Comparison of ENCODE assay signal across 1 cellular context in genomic region chr1:15603050-15603965, GRCh38.
TF ChIP-seq lines count a peak whose summit lies in the region.

No MANE protein-coding gene starts in this region.

TF ChIP-seq in HepG2, 621 proteins besides CTCF, POLR2A, EP300 and RAD21 (continued from another document and continues in another):
- 0 out of 2 replicates have a peak, but pooled peaks have one; percentile 33 for TF ChIP-seq ZNF761 (CRISPR knock-in tag; conservative IDR thresholded peaks at IDR 0.05)
- no peak for TF ChIP-seq HNRNPUL1 (IDR thresholded peaks at IDR 0.05; ENCODE audit: low read depth, low read length)
- peak; percentile 39; the same call in 1 of the 2 replicates for TF ChIP-seq ARHGAP35 (CRISPR knock-in tag; IDR thresholded peaks at IDR 0.05; ENCODE audit: borderline replicate concordance)
- TF ChIP-seq ZNF350 (CRISPR knock-in tag; IDR thresholded peaks at IDR 0.05; ENCODE audit: borderline replicate concordance, low read depth): peak; percentile 87; the same call in 1 of the 2 replicates
- TF ChIP-seq, protein P1, sequence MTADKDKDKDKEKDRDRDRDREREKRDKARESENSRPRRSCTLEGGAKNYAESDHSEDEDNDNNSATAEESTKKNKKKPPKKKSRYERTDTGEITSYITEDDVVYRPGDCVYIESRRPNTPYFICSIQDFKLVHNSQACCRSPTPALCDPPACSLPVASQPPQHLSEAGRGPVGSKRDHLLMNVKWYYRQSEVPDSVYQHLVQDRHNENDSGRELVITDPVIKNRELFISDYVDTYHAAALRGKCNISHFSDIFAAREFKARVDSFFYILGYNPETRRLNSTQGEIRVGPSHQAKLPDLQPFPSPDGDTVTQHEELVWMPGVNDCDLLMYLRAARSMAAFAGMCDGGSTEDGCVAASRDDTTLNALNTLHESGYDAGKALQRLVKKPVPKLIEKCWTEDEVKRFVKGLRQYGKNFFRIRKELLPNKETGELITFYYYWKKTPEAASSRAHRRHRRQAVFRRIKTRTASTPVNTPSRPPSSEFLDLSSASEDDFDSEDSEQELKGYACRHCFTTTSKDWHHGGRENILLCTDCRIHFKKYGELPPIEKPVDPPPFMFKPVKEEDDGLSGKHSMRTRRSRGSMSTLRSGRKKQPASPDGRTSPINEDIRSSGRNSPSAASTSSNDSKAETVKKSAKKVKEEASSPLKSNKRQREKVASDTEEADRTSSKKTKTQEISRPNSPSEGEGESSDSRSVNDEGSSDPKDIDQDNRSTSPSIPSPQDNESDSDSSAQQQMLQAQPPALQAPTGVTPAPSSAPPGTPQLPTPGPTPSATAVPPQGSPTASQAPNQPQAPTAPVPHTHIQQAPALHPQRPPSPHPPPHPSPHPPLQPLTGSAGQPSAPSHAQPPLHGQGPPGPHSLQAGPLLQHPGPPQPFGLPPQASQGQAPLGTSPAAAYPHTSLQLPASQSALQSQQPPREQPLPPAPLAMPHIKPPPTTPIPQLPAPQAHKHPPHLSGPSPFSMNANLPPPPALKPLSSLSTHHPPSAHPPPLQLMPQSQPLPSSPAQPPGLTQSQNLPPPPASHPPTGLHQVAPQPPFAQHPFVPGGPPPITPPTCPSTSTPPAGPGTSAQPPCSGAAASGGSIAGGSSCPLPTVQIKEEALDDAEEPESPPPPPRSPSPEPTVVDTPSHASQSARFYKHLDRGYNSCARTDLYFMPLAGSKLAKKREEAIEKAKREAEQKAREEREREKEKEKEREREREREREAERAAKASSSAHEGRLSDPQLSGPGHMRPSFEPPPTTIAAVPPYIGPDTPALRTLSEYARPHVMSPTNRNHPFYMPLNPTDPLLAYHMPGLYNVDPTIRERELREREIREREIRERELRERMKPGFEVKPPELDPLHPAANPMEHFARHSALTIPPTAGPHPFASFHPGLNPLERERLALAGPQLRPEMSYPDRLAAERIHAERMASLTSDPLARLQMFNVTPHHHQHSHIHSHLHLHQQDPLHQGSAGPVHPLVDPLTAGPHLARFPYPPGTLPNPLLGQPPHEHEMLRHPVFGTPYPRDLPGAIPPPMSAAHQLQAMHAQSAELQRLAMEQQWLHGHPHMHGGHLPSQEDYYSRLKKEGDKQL (CRISPR knock-in tag; IDR thresholded peaks at IDR 0.05; ENCODE audit: low read depth): peak; percentile 48; the same call in 1 of the 2 replicates
- peak; percentile 60; the same call in 1 of the 2 replicates for TF ChIP-seq ZNF225 (CRISPR knock-in tag; IDR thresholded peaks at IDR 0.05)
- peak; percentile 47; the same call in 1 of the 2 replicates for TF ChIP-seq NCOA1 (CRISPR knock-in tag; IDR thresholded peaks at IDR 0.05)
- TF ChIP-seq ZFAT (CRISPR knock-in tag; conservative IDR thresholded peaks at IDR 0.05): no peak
- peak; percentile 75; the same call in 1 of the 2 replicates for TF ChIP-seq ZNF232 (CRISPR knock-in tag; IDR thresholded peaks at IDR 0.05; ENCODE audit: borderline replicate concordance)
- TF ChIP-seq ZNF503 (CRISPR knock-in tag; IDR thresholded peaks at IDR 0.05): peak; percentile 57; the same call in 1 of the 2 replicates
- TF ChIP-seq ZNF329 (CRISPR knock-in tag; IDR thresholded peaks at IDR 0.05; ENCODE audit: low read depth): no peak
- peak; percentile 60 for TF ChIP-seq ASH2L (IDR thresholded peaks at IDR 0.05; ENCODE audit: insufficient read length, low read depth, low read length)
- TF ChIP-seq ZEB1 (IDR thresholded peaks at IDR 0.05; ENCODE audit: insufficient replicate concordance, low read depth): no peak
- TF ChIP-seq, protein P2, sequence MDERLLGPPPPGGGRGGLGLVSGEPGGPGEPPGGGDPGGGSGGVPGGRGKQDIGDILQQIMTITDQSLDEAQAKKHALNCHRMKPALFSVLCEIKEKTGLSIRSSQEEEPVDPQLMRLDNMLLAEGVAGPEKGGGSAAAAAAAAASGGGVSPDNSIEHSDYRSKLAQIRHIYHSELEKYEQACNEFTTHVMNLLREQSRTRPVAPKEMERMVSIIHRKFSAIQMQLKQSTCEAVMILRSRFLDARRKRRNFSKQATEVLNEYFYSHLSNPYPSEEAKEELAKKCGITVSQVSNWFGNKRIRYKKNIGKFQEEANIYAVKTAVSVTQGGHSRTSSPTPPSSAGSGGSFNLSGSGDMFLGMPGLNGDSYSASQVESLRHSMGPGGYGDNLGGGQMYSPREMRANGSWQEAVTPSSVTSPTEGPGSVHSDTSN (CRISPR knock-in tag; IDR thresholded peaks at IDR 0.05): no peak
- peak; percentile 95 for TF ChIP-seq ZNF552 (CRISPR knock-in tag; IDR thresholded peaks at IDR 0.05; ENCODE audit: borderline replicate concordance)
- no peak for TF ChIP-seq ZNF609 (CRISPR knock-in tag; IDR thresholded peaks at IDR 0.05; ENCODE audit: borderline replicate concordance)
- TF ChIP-seq MTF1 (CRISPR knock-in tag; IDR thresholded peaks at IDR 0.05): no peak
- TF ChIP-seq NFAT5 (CRISPR knock-in tag; IDR thresholded peaks at IDR 0.05): peak; percentile 80
- peak; percentile 86 for TF ChIP-seq SAP130 (CRISPR knock-in tag; IDR thresholded peaks at IDR 0.05; ENCODE audit: low read depth)
- TF ChIP-seq ZNF83 (CRISPR knock-in tag; IDR thresholded peaks at IDR 0.05; ENCODE audit: borderline replicate concordance): peak; percentile 79
- TF ChIP-seq GPBP1L1 (CRISPR knock-in tag; IDR thresholded peaks at IDR 0.05): no peak
- TF ChIP-seq ZNF639 (CRISPR knock-in tag; conservative IDR thresholded peaks at IDR 0.05): peak; percentile 82; the same call in 1 of the 2 replicates
- TF ChIP-seq ZFP36L2 (CRISPR knock-in tag; IDR thresholded peaks at IDR 0.05): no peak
- TF ChIP-seq SMARCC2 (IDR thresholded peaks at IDR 0.05): no peak
- TF ChIP-seq, protein P3, sequence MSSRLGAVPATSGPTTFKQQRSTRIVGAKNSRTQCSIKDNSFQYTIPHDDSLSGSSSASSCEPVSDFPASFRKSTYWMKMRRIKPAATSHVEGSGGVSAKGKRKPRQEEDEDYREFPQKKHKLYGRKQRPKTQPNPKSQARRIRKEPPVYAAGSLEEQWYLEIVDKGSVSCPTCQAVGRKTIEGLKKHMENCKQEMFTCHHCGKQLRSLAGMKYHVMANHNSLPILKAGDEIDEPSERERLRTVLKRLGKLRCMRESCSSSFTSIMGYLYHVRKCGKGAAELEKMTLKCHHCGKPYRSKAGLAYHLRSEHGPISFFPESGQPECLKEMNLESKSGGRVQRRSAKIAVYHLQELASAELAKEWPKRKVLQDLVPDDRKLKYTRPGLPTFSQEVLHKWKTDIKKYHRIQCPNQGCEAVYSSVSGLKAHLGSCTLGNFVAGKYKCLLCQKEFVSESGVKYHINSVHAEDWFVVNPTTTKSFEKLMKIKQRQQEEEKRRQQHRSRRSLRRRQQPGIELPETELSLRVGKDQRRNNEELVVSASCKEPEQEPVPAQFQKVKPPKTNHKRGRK (CRISPR knock-in tag; IDR thresholded peaks at IDR 0.05): no peak
- TF ChIP-seq SETDB1 (CRISPR knock-in tag; IDR thresholded peaks at IDR 0.05; ENCODE audit: borderline replicate concordance): no peak
- TF ChIP-seq BCL6 (CRISPR knock-in tag; IDR thresholded peaks at IDR 0.05): peak; percentile 76
- no peak for TF ChIP-seq U2AF1 (optimal IDR thresholded peaks at IDR 0.05; ENCODE audit: low read depth, low read length)
